ENCODE assay signal across 19 cellular contexts in genomic region chr16:7605812-7606211, GRCh38.
DNase-seq lines count a peak whose midpoint lies in the region; ATAC-seq lines count a peak whose summit lies in the region.
"Had no signal": no experiment of that assay in that cellular context is flagged by ENCODE, and none has a peak within 500 bp of the region (broad histone marks: within the 10 kb centered on the region; RNA-seq: fewer than 3 reads in every experiment).

No MANE protein-coding gene starts in this region.

- H3K4me1 ChIP-seq in right cardiac atrium (ENCODE audit: control insufficient read depth, insufficient read depth, low read length) (no peaks in the 10 kb centered on the region), skeletal muscle tissue (ENCODE audit: control insufficient read depth in 3 of 3, insufficient read depth in 3 of 3, low read length in 3 of 3) (peaks cover 0 to 13% (median 11%) of the 10 kb centered on the region in 3 donors)
- H3K4me1 ChIP-seq: BLaER1, Caco-2, HAP-1 had no signal

- H3K4me3 Mint-ChIP-seq in natural killer cell treated with Interleukin-12 subunit alpha and Interleukin-12 subunit beta and Interleukin-15 and Interleukin-18, amount 100 ng/mL, for 72 hours, result no peak overlapping the region
- H3K4me3 Mint-ChIP-seq: B cell; CD4-positive, CD25-positive, alpha-beta regulatory T cell; CD8-positive, alpha-beta T cell; HFFc6 had no signal

- WGBS in right cardiac atrium, result 71% methylated on average over 6 of the region's 6 CpGs

- no peaks in the 10 kb centered on the region for H3K27me3 Mint-ChIP-seq in natural killer cell treated with Interleukin-12 subunit alpha and Interleukin-12 subunit beta and Interleukin-15 and Interleukin-18, amount 100 ng/mL, for 72 hours
- H3K27me3 Mint-ChIP-seq: B cell; CD4-positive, CD25-positive, alpha-beta regulatory T cell had no signal

- peaks cover 23% of the 10 kb centered on the region for H3K9me3 Mint-ChIP-seq in natural killer cell treated with Interleukin-12 subunit alpha and Interleukin-12 subunit beta and Interleukin-15 and Interleukin-18, amount 100 ng/mL, for 72 hours

- no peaks in the 10 kb centered on the region for H3K36me3 Mint-ChIP-seq in natural killer cell treated with Interleukin-12 subunit alpha and Interleukin-12 subunit beta and Interleukin-15 and Interleukin-18, amount 100 ng/mL, for 72 hours
- H3K36me3 Mint-ChIP-seq: CD4-positive, CD25-positive, alpha-beta regulatory T cell; CD8-positive, alpha-beta T cell had no signal

- H3K4me1 Mint-ChIP-seq in natural killer cell treated with Interleukin-12 subunit alpha and Interleukin-12 subunit beta and Interleukin-15 and Interleukin-18, amount 100 ng/mL, for 72 hours (ENCODE audit: low read depth in 2 of 2), result no peaks in the 10 kb centered on the region
- H3K4me1 Mint-ChIP-seq: B cell; CD4-positive, CD25-positive, alpha-beta regulatory T cell had no signal

- ATAC-seq in Right ventricle myocardium superior (ENCODE audit: poor library complexity) (peak; percentile 11), Right ventricle myocardium inferior (no peak), left cardiac atrium (no peak), right cardiac atrium (no peak)
- ATAC-seq in natural killer cell treated with Interleukin-12 subunit alpha and Interleukin-12 subunit beta and Interleukin-15 and Interleukin-18, amount 100 ng/mL, for 72 hours, result no peak
- ATAC-seq: CD8-positive, alpha-beta T cell had no signal

- H3K9me3 ChIP-seq in right cardiac atrium (ENCODE audit: control insufficient read depth, low read length) (no peaks in the 10 kb centered on the region), skeletal muscle tissue (ENCODE audit: control insufficient read depth in 3 of 3, low read length in 3 of 3) (no peaks in the 10 kb centered on the region)
- H3K9me3 ChIP-seq: BLaER1, Caco-2, HAP-1 had no signal

- H3K27ac Mint-ChIP-seq in natural killer cell treated with Interleukin-12 subunit alpha and Interleukin-12 subunit beta and Interleukin-15 and Interleukin-18, amount 100 ng/mL, for 72 hours, result no peak overlapping the region
- H3K27ac Mint-ChIP-seq: B cell; CD4-positive, CD25-positive, alpha-beta regulatory T cell; CD8-positive, alpha-beta T cell; HFFc6 had no signal

- H3K9ac ChIP-seq in skeletal muscle tissue (ENCODE audit: low read depth in 1 of 3, low read length in 3 of 3), result no peak overlapping the region
- H3K9ac ChIP-seq: BLaER1 had no signal

- H3K27ac ChIP-seq in right cardiac atrium (ENCODE audit: low read length), result peak overlapping the region; percentile 57
- peak overlapping the region; percentile 36 for H3K27ac ChIP-seq in skeletal muscle tissue (ENCODE audit: low read depth, low read length)
- H3K27ac ChIP-seq: 22Rv1, BLaER1, C4-2B had no signal

- H3K4me3 ChIP-seq in right cardiac atrium (ENCODE audit: low read length), result no peak overlapping the region
- H3K4me3 ChIP-seq in skeletal muscle tissue (ENCODE audit: low read length in 3 of 3), result no peak overlapping the region
- H3K4me3 ChIP-seq: BLaER1, HAP-1 had no signal

- no peaks in the 10 kb centered on the region for H3K27me3 ChIP-seq in right cardiac atrium (ENCODE audit: control insufficient read depth, insufficient read depth)
- H3K27me3 ChIP-seq in skeletal muscle tissue (ENCODE audit: control insufficient read depth in 3 of 3, insufficient read depth in 3 of 3, low read length in 3 of 3), result no peaks in the 10 kb centered on the region
- H3K27me3 ChIP-seq: BLaER1 had no signal

- intact Hi-C loops in Right ventricle myocardium superior (cut with DNase I) (no loop called here), Right ventricle myocardium inferior (cut with DNase I) (no loop called here), left cardiac atrium (cut with DNase I) (no loop called here), right cardiac atrium (cut with DNase I) (no loop called here)

- H3K36me3 ChIP-seq in skeletal muscle tissue (ENCODE audit: control insufficient read depth in 3 of 3, insufficient read depth in 3 of 3, low read length in 3 of 3), result peaks cover 0 to 3% (median 0%) of the 10 kb centered on the region in 3 donors
- H3K36me3 ChIP-seq: BLaER1, HAP-1 had no signal

- no peak for DNase-seq in Right ventricle myocardium superior
- no peak for DNase-seq in Right ventricle myocardium inferior (ENCODE audit: missing footprints)
- peak; percentile 17 for DNase-seq in left cardiac atrium
- no peak for DNase-seq in right cardiac atrium
- DNase-seq in stimulated activated naive CD4-positive, alpha-beta T cell treated with Interleukin-2 at 50 U/mL for 16 hours (lab: John Stamatoyannopoulos, UW), result no peak
- DNase-seq in natural killer cell treated with Interleukin-12 subunit alpha and Interleukin-12 subunit beta and Interleukin-15 and Interleukin-18, amount 100 ng/mL, for 72 hours (ENCODE audit: low spot score), result no peak
- DNase-seq: Caco-2; CD4-positive, CD25-positive, alpha-beta regulatory T cell; CD8-positive, alpha-beta T cell; DMS153; DND-41; GOT3; HFFc6 had no signal
